ENCODE assay signal across 8 cellular contexts in the genomic region with DNA sequence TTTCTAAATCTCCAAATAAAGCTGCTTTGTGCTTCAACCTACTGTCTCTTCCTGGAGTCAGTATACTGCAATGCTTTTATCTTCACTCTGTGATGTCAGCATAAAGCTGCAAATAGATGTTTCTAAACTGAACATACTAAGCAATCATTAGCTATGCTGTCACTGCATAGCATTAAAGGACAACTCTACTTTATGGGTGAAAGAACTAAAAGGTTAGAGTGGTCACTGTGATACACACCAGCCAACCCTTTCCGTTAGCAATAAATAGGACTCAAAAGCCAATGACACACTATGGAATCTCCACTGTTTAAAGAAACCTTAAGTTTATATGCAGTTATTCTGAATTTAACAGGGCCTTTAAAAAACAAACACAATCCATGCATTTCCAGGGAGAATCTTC. TPM values are rescaled to one million over a fixed set of nuclear protein-coding genes. Genes with fewer than 3 reads are reported as not detected.
DNase-seq lines count a peak whose midpoint lies in the region; ATAC-seq and TF ChIP-seq lines count a peak whose summit lies in the region.

No MANE protein-coding gene starts in this region.

- intact Hi-C loops in aorta (cut with DNase I) = no loop called here

- H3K36me3 ChIP-seq in SU-DHL-6 (ENCODE audit: low read length) (peaks cover 6% of the 10 kb centered on the region; the same call in 1 of the 2 replicates), aorta (ENCODE audit: control insufficient read depth in 1 of 2, insufficient read depth in 2 of 2, low read length in 1 of 2) (no peaks in the 10 kb centered on the region)

- H3K27me3 ChIP-seq in SU-DHL-6 (ENCODE audit: low read length) = no peaks in the 10 kb centered on the region
- no peaks in the 10 kb centered on the region for H3K27me3 ChIP-seq in aorta (ENCODE audit: control insufficient read depth in 1 of 2, insufficient read depth in 2 of 2, low read length in 1 of 2)

- no peak overlapping the region for H3K9ac ChIP-seq in SU-DHL-6 (ENCODE audit: low read length)

- no peaks in the 10 kb centered on the region for H3K9me2 ChIP-seq in SU-DHL-6 (replicated peaks; ENCODE audit: insufficient read depth, low read length)

- no peak overlapping the region for H3K27ac ChIP-seq in SU-DHL-6 (ENCODE audit: low read depth, low read length)
- peak overlapping the region in 1 of 2 donors; percentile 33 for H3K27ac ChIP-seq in aorta (ENCODE audit: low read depth in 1 of 2, low read length in 2 of 2)

- DNase-seq in GM12865 (ENCODE audit: low read depth) (no peak), fibroblast of pulmonary artery (ENCODE audit: low read depth) (peak; percentile 43), skeletal muscle cell (ENCODE audit: low read depth) (no peak), UCSD-AML1 (lab: John Stamatoyannopoulos, UW; ENCODE audit: unreplicated experiment) (no peak), NCI-H1436 (lab: John Stamatoyannopoulos, UW) (no peak), hepatic stellate cell (ENCODE audit: low spot score) (no peak), aorta (no peak)

- H3K4me3 ChIP-seq in GM12865 (ENCODE audit: low read depth, low read length) = peak overlapping the region; percentile 81
- H3K4me3 ChIP-seq in SU-DHL-6 (ENCODE audit: insufficient read depth, low read length, poor library complexity, severe bottlenecking) = no peak overlapping the region
- H3K4me3 ChIP-seq in fibroblast of pulmonary artery (replicated peaks; ENCODE audit: low read depth, low read length) = peak overlapping the region; percentile 99
- peak overlapping the region; percentile 99 for H3K4me3 ChIP-seq in skeletal muscle cell (ENCODE audit: low read depth, low read length)
- no peak overlapping the region for H3K4me3 ChIP-seq in aorta (ENCODE audit: low read length in 2 of 2)

- H3K79me2 ChIP-seq in SU-DHL-6 (ENCODE audit: insufficient read depth, low read length) = no peaks in the 10 kb centered on the region

- 16 to 26% methylated on average over 1 of the region's 1 CpG for WGBS in aorta, 2 donors

- H4K20me1 ChIP-seq in SU-DHL-6 (ENCODE audit: low read depth, low read length) = no peaks in the 10 kb centered on the region

- no peak for ATAC-seq in aorta (ENCODE audit: low FRiP score)

- H3K4me2 ChIP-seq in SU-DHL-6 (ENCODE audit: low read depth, low read length, poor library complexity, severe bottlenecking) = peak overlapping the region; percentile 81

- peaks cover 5% of the 10 kb centered on the region; the same call in 1 of the 2 replicates for H3K9me3 ChIP-seq in SU-DHL-6 (ENCODE audit: insufficient read depth, low read length)
- H3K9me3 ChIP-seq in aorta (ENCODE audit: control insufficient read depth, low read length) = no peaks in the 10 kb centered on the region

- H3K4me1 ChIP-seq in aorta (ENCODE audit: control insufficient read depth in 1 of 2, insufficient read depth in 2 of 2, low read length in 2 of 2) = peaks cover 0 to 1% of the 10 kb centered on the region in 2 donors

- no peaks in the 10 kb centered on the region for H3F3A ChIP-seq in SU-DHL-6 (ENCODE audit: insufficient read depth)

- TF ChIP-seq CTCF in GM12865 (IDR thresholded peaks at IDR 0.05; ENCODE audit: insufficient read depth, low read depth, low read length, missing control alignments) (no peak), SU-DHL-6 (IDR thresholded peaks at IDR 0.05; ENCODE audit: insufficient read depth, low read length, poor library complexity, severe bottlenecking) (no peak), fibroblast of pulmonary artery (IDR thresholded peaks at IDR 0.05; ENCODE audit: low read length, missing control alignments) (no peak)

- no peak overlapping the region for H2AFZ ChIP-seq in SU-DHL-6 (ENCODE audit: low read depth, low read length, severe bottlenecking)

RNA-seq across cellular contexts. Expression of gene CCDC186, which starts 1.8 kb away (rescaled TPM):
- total RNA-seq in aorta = 10 to 100 TPM; 22.6 to 28.0 TPM
- polyA plus RNA-seq in aorta = 1 to 10 TPM; 6.5 to 7.1 TPM

RNA-seq across cellular contexts. Expression of gene TDRD1, which starts 6.9 kb away (rescaled TPM):
- total RNA-seq in aorta = under 1 TPM; 0.19 to 0.78 TPM
- under 1 TPM in 1 of 2 donors, not detected in 1; 0.36 TPM for polyA plus RNA-seq in aorta

Comparison
In these comparisons a context has a peak if more than half of its experiments do, and no peak if none do; other contexts are left out.
1. H3K4me3 ChIP-seq: peak in GM12865 (single experiment), fibroblast of pulmonary artery (single experiment) and skeletal muscle cell (single experiment); none in SU-DHL-6 (single experiment) and aorta (0 of 2).